ENCODE assay signal across 11 cellular contexts in the genomic region with DNA sequence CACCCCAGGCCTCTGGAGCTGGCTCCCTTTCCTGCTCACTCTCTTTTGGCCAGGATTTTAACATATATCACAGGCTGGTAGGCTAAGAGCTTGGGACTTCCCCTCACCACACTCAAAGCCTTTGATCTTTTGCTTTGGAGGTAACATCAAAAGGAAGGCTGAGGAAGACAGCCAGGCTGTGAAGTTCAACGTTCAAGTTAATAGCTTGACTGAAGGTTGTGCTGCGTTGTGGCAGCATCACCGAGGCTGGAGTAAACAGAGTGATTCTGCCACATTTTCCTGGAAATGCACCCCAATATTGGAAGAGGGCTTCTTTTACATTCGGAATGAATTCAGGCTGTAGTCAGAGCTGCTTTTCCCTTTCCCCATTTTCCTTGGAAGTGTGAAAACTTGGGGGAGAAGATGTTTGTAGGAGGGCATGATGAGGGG. TPM values are rescaled to one million over a fixed set of nuclear protein-coding genes. Genes with fewer than 3 reads are reported as not detected.
DNase-seq lines count a peak whose midpoint lies in the region; ATAC-seq and TF ChIP-seq lines count a peak whose summit lies in the region.
"Had no signal": no experiment of that assay in that cellular context is flagged by ENCODE, and none has a peak within 500 bp of the region (broad histone marks: within the 10 kb centered on the region; RNA-seq: fewer than 3 reads in every experiment).

No MANE protein-coding gene starts in this region.

- H3K9ac ChIP-seq in smooth muscle cell (ENCODE audit: low read depth), result no peak overlapping the region

- no peak for TF ChIP-seq EP300 in sigmoid colon (IDR thresholded peaks at IDR 0.05)

- H4K20me1 ChIP-seq in smooth muscle cell (ENCODE audit: low read depth), result peaks cover 100% of the 10 kb centered on the region

- H3K9me3 ChIP-seq in smooth muscle cell (replicated peaks; ENCODE audit: low read depth) (no peaks in the 10 kb centered on the region), sigmoid colon (no peaks in the 10 kb centered on the region)
- H3K9me3 ChIP-seq: esophagus muscularis mucosa, prostate gland had no signal

- H3K4me2 ChIP-seq in smooth muscle cell, result peak overlapping the region; percentile 1

- peak; percentile 30 for DNase-seq in ELF-1 (ENCODE audit: low read depth, low spot score)
- peak in 3 of 5 experiments; percentile 13 to 69 (median 29) for DNase-seq in T-helper 2 cell
- DNase-seq in activated naive CD8-positive, alpha-beta T cell treated with anti-CD3 and anti-CD28 coated beads, Interleukin-2, amount 50 U/mL, for 16 hours (ENCODE audit: low read depth, low spot score), result peak; percentile 4
- no peak for DNase-seq in smooth muscle cell (lab: John Stamatoyannopoulos, UW; ENCODE audit: unreplicated experiment)
- DNase-seq in sigmoid colon, result no peak
- DNase-seq: NCI-H345 had no signal

- H3K27ac ChIP-seq in smooth muscle cell (ENCODE audit: low read depth) (no peak overlapping the region), sigmoid colon (no peak overlapping the region)
- H3K27ac ChIP-seq: prostate gland had no signal

- TF ChIP-seq CTCF in smooth muscle cell (IDR thresholded peaks at IDR 0.05; ENCODE audit: borderline replicate concordance, insufficient read depth, poor library complexity, severe bottlenecking) (no peak), sigmoid colon (IDR thresholded peaks at IDR 0.05) (no peak)

- H2AFZ ChIP-seq in smooth muscle cell (ENCODE audit: low read depth), result no peak overlapping the region

- H3K36me3 ChIP-seq in smooth muscle cell (ENCODE audit: low read depth) (no peaks in the 10 kb centered on the region), sigmoid colon (no peaks in the 10 kb centered on the region)
- H3K36me3 ChIP-seq: esophagus muscularis mucosa, prostate gland had no signal

- ATAC-seq in HG02763 (IDR thresholded peaks at IDR 0.05; ENCODE audit: unreplicated experiment), result no peak
- ATAC-seq in GM18498 (IDR thresholded peaks at IDR 0.05; ENCODE audit: unreplicated experiment), result no peak
- ATAC-seq in HG03439 (IDR thresholded peaks at IDR 0.05; ENCODE audit: unreplicated experiment), result no peak

- H3K27me3 ChIP-seq in smooth muscle cell (ENCODE audit: low read depth), result no peaks in the 10 kb centered on the region
- no peaks in the 10 kb centered on the region for H3K27me3 ChIP-seq in sigmoid colon
- H3K27me3 ChIP-seq: esophagus muscularis mucosa had no signal

- peaks cover 91% of the 10 kb centered on the region for H3K79me2 ChIP-seq in smooth muscle cell (ENCODE audit: low read depth)

- no peak overlapping the region for H3K4me3 ChIP-seq in smooth muscle cell
- no peak overlapping the region for H3K4me3 ChIP-seq in sigmoid colon
- H3K4me3 ChIP-seq: esophagus muscularis mucosa, prostate gland had no signal

- no peak for TF ChIP-seq POLR2A in sigmoid colon (IDR thresholded peaks at IDR 0.05)

- intact Hi-C loops in sigmoid colon (cut with DNase I), result no loop called here

- no peaks in the 10 kb centered on the region for H3F3A ChIP-seq in smooth muscle cell (ENCODE audit: low read depth)

- 46% methylated on average over 4 of the region's 4 CpGs for WGBS in smooth muscle cell (ENCODE audit: low lambda C conversion rate)
- 8 to 28% methylated on average over 4 of the region's 4 CpGs for WGBS in sigmoid colon, 2 donors

- H3K4me1 ChIP-seq in smooth muscle cell (ENCODE audit: low read depth) (no peaks in the 10 kb centered on the region), sigmoid colon (peaks cover 0 to 74% (median 52%) of the 10 kb centered on the region in 4 donors)
- H3K4me1 ChIP-seq: prostate gland had no signal

RNA-seq across cellular contexts. Expression of a gene that starts 57.3 kb away (rescaled TPM):
- total RNA-seq in smooth muscle cell, result 9.1 and 14.6 TPM in 2 replicates
- 17.7 and 21.6 TPM in 2 replicates for polyA plus RNA-seq in smooth muscle cell
- total RNA-seq in sigmoid colon, result 10 to 100 TPM; 15.3 to 40.4 (median 23.3) TPM
- polyA plus RNA-seq in sigmoid colon, result 10 to 100 TPM; 30.0 to 32.0 (median 31.7) TPM

Comparison
In these comparisons a context has a peak if more than half of its experiments do, and no peak if none do; other contexts are left out.
1. DNase-seq: peak in ELF-1 (single experiment), T-helper 2 cell (3 of 5) and activated naive CD8-positive, alpha-beta T cell treated with anti-CD3 and anti-CD28 coated beads, Interleukin-2, amount 50 U/mL, for 16 hours (single experiment); none in smooth muscle cell (single experiment) and sigmoid colon (single experiment).